13 cellular contexts compared by ENCODE assay signal in the genomic region with DNA sequence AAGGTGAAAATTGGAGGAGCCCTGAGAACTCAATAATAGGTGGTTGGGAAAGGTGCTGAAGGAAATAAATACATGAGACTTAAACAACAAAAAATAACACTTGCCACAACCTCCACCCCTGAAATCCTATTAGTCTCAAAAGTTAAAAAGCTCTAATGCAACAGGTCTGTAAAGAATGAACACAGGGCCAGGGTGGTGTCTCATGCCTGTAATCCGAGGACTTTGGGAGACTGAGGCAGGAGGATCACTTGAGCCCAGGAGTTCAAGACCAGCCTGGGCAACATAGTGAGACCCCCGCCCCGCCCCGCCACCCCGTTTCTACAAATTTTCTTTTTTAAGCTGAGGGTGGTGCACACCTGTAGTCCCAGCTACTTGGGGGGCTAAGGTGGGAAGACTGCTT. TPM values are rescaled to one million over a fixed set of nuclear protein-coding genes. Genes with fewer than 3 reads are reported as not detected.
DNase-seq lines count a peak whose midpoint lies in the region; ATAC-seq and TF ChIP-seq lines count a peak whose summit lies in the region.
"Had no signal": no experiment of that assay in that cellular context is flagged by ENCODE, and none has a peak within 500 bp of the region (broad histone marks: within the 10 kb centered on the region; RNA-seq: fewer than 3 reads in every experiment).

No MANE protein-coding gene starts in this region.

- intact Hi-C loops in activated CD4-positive, alpha-beta T cell treated with anti-CD3 and anti-CD28 coated beads for 36 hours (cut with DNase I, micrococcal nuclease), result loop anchor here (1.0 kb wide), 5 partner anchors 16 to 127 kb away; a partner anchor contains a TSS

- H3K4me1 Mint-ChIP-seq in activated CD4-positive, alpha-beta T cell treated with anti-CD3 and anti-CD28 coated beads for 36 hours, result peaks cover 60% of the 10 kb centered on the region
- H3K4me1 Mint-ChIP-seq in brain (peaks cover 73% of the 10 kb centered on the region), neural crest cell (peaks cover 51% of the 10 kb centered on the region)

- no peaks in the 10 kb centered on the region for H3K9me3 ChIP-seq in MG63
- H3K9me3 ChIP-seq: right atrium auricular region, testis had no signal

- no peaks in the 10 kb centered on the region for H3K27me3 Mint-ChIP-seq in activated CD4-positive, alpha-beta T cell treated with anti-CD3 and anti-CD28 coated beads for 36 hours
- H3K27me3 Mint-ChIP-seq in brain (peaks cover 29% of the 10 kb centered on the region), neural crest cell (ENCODE audit: low read depth) (peaks cover 11% of the 10 kb centered on the region)

- H3K27ac Mint-ChIP-seq in activated CD4-positive, alpha-beta T cell treated with anti-CD3 and anti-CD28 coated beads for 36 hours, result peak overlapping the region; percentile 92
- H3K27ac Mint-ChIP-seq in brain, result peak overlapping the region in 4 of 5 experiments; percentile 25 to 98 (median 64)
- no peak overlapping the region for H3K27ac Mint-ChIP-seq in neural crest cell (ENCODE audit: unreplicated experiment)

- DNase-seq in activated CD4-positive, alpha-beta T cell treated with anti-CD3 and anti-CD28 coated beads for 36 hours, result no peak
- DNase-seq in activated CD4-positive, alpha-beta T cell treated with anti-CD3 and anti-CD28 coated beads for 1 hour, result no peak
- DNase-seq in MG63, result no peak
- DNase-seq in neural crest cell (ENCODE audit: low read depth, low spot score), result no peak
- no peak for DNase-seq in DMS153 (lab: John Stamatoyannopoulos, UW)
- DNase-seq: caudate nucleus, DMS79, NCI-H2171, testis had no signal

- ATAC-seq in activated CD4-positive, alpha-beta T cell treated with anti-CD3 and anti-CD28 coated beads for 36 hours, result no peak
- no peak for ATAC-seq in HG03354 (IDR thresholded peaks at IDR 0.05; ENCODE audit: poor library complexity, severe bottlenecking, unreplicated experiment)
- no peak for ATAC-seq in GM19463 (IDR thresholded peaks at IDR 0.05; ENCODE audit: unreplicated experiment)

- peak overlapping the region; percentile 13; the same call in 1 of the 2 replicates for H3K4me3 ChIP-seq in MG63

- CTCF ChIA-PET in activated CD4-positive, alpha-beta T cell treated with anti-CD3 and anti-CD28 coated beads for 36 hours (lab: Charles Lee), result interaction anchor here (0.7 to 2.2 kb wide), 4 partner anchors 13 to 215 kb away, joined by 3 to 9 read pairs (median 5); no protein-coding TSS in a partner anchor

- H3K36me3 ChIP-seq in MG63, result peaks cover 19% of the 10 kb centered on the region
- H3K36me3 ChIP-seq: right atrium auricular region had no signal

- H3K36me3 Mint-ChIP-seq in activated CD4-positive, alpha-beta T cell treated with anti-CD3 and anti-CD28 coated beads for 36 hours (ENCODE audit: low read depth), result peaks cover 22% of the 10 kb centered on the region
- H3K36me3 Mint-ChIP-seq in brain, result peaks cover 24% of the 10 kb centered on the region
- peaks cover 9% of the 10 kb centered on the region for H3K36me3 Mint-ChIP-seq in neural crest cell (ENCODE audit: low read depth)

- H3K4me3 Mint-ChIP-seq in activated CD4-positive, alpha-beta T cell treated with anti-CD3 and anti-CD28 coated beads for 36 hours, result peak overlapping the region; percentile 94
- H3K4me3 Mint-ChIP-seq in brain (peak overlapping the region; percentile 95 to 99 (median 99)), neural crest cell (peak overlapping the region; percentile 99)

- no peaks in the 10 kb centered on the region for H3K9me3 Mint-ChIP-seq in activated CD4-positive, alpha-beta T cell treated with anti-CD3 and anti-CD28 coated beads for 36 hours (ENCODE audit: low read depth)
- H3K9me3 Mint-ChIP-seq in brain, result no peaks in the 10 kb centered on the region
- H3K9me3 Mint-ChIP-seq in neural crest cell, result no peaks in the 10 kb centered on the region

- no peaks in the 10 kb centered on the region for H3K27me3 ChIP-seq in MG63
- H3K27me3 ChIP-seq: right atrium auricular region, testis had no signal

- no peak for TF ChIP-seq CTCF in brain (conservative IDR thresholded peaks at IDR 0.05)
- TF ChIP-seq CTCF in neural crest cell (conservative IDR thresholded peaks at IDR 0.05), result no peak

- POLR2A ChIA-PET in activated CD4-positive, alpha-beta T cell treated with anti-CD3 and anti-CD28 coated beads for 36 hours (lab: Charles Lee), result interaction anchor here (0.6 to 1.4 kb wide), 3 partner anchors 127 to 871 kb away, joined by 3 to 4 read pairs (median 4); a partner anchor contains a TSS

RNA-seq across cellular contexts. Expression of a gene that starts 1.1 kb away (rescaled TPM):
- total RNA-seq in activated CD4-positive, alpha-beta T cell treated with anti-CD3 and anti-CD28 coated beads for 36 hours, result 10 to 100 TPM; 17.5 to 20.7 TPM
- total RNA-seq in MG63 (2014; rRNA removed; shearing (Covaris generic); ENCODE audit: low replicate concordance), result 3.2 and 6.0 TPM in 2 replicates
- polyA plus RNA-seq in brain (ENCODE audit: insufficient read depth, low read depth, low replicate concordance), result 15.2 TPM
- 37.9 and 40.1 TPM in 2 replicates for total RNA-seq in neural crest cell

RNA-seq across cellular contexts. Expression of a gene that starts 16.2 kb away (rescaled TPM):
- total RNA-seq in activated CD4-positive, alpha-beta T cell treated with anti-CD3 and anti-CD28 coated beads for 36 hours, result 1 to 10 TPM; 2.1 to 2.6 TPM
- 1.3 and 1.7 TPM in 2 replicates for total RNA-seq in MG63 (2014; rRNA removed; shearing (Covaris generic); ENCODE audit: low replicate concordance)
- polyA plus RNA-seq in brain (ENCODE audit: insufficient read depth, low read depth, low replicate concordance), result 14.9 TPM
- total RNA-seq in neural crest cell, result 11.1 and 11.8 TPM in 2 replicates
